10 cellular contexts compared by ENCODE assay signal in genomic region chr20:63009988-63010769, GRCh38. TPM values are rescaled to one million over a fixed set of nuclear protein-coding genes. Genes with fewer than 3 reads are reported as not detected.
DNase-seq lines count a peak whose midpoint lies in the region; ATAC-seq and TF ChIP-seq lines count a peak whose summit lies in the region.
"Had no signal": no experiment of that assay in that cellular context is flagged by ENCODE, and none has a peak within 500 bp of the region (broad histone marks: within the 10 kb centered on the region; RNA-seq: fewer than 3 reads in every experiment).

No MANE protein-coding gene starts in this region.

- peak; percentile 51 for ATAC-seq in GM21423 (IDR thresholded peaks at IDR 0.05; ENCODE audit: unreplicated experiment)

- DNase-seq in Daoy (ENCODE audit: low read depth) (peak; percentile 53), KBM-7 (peak; percentile 69), fibroblast of the aortic adventitia (ENCODE audit: low read depth) (peak; percentile 4), G401 (ENCODE audit: low spot score) (no peak), nucleus accumbens (lab: John Stamatoyannopoulos, UW) (no peak)
- peak; percentile 67 for DNase-seq in activated CD4-positive, alpha-beta T cell treated with anti-CD3 and anti-CD28 coated beads, Interleukin-2, amount 10 ng/mL, durations not matched to agents 7 days and 5 days
- peak; percentile 80 for DNase-seq in stimulated activated CD8-positive, alpha-beta memory T cell treated with anti-CD3 and anti-CD28 coated beads, Interleukin-4, amount 100 ng/mL, for 48 hours

- H3K4me3 Mint-ChIP-seq in activated CD4-positive, alpha-beta T cell treated with anti-CD3 and anti-CD28 coated beads, Interleukin-2, amount 10 ng/mL, durations not matched to agents 7 days and 5 days: peak overlapping the region; percentile 64

- in situ Hi-C loops in KBM-7 (cut with MboI; ENCODE audit: low pct_unique_long_range_greater_than_20kb, low sequenced_read_pairs) (no loop called here), G401 (cut with HindIII; ENCODE audit: low sequenced_read_pairs) (no loop called here)

- POLR2A ChIA-PET in activated CD4-positive, alpha-beta T cell treated with anti-CD3 and anti-CD28 coated beads, Interleukin-2, amount 10 ng/mL, durations not matched to agents 7 days and 5 days (lab: Charles Lee): no interaction called here

- peaks cover 17% of the 10 kb centered on the region for H3K9me3 Mint-ChIP-seq in activated CD4-positive, alpha-beta T cell treated with anti-CD3 and anti-CD28 coated beads, Interleukin-2, amount 10 ng/mL, durations not matched to agents 7 days and 5 days

- H3K27me3 Mint-ChIP-seq in activated CD4-positive, alpha-beta T cell treated with anti-CD3 and anti-CD28 coated beads, Interleukin-2, amount 10 ng/mL, durations not matched to agents 7 days and 5 days: peaks cover 74% of the 10 kb centered on the region

- H3K4me1 Mint-ChIP-seq in activated CD4-positive, alpha-beta T cell treated with anti-CD3 and anti-CD28 coated beads, Interleukin-2, amount 10 ng/mL, durations not matched to agents 7 days and 5 days: peaks cover 19% of the 10 kb centered on the region

- peak overlapping the region; percentile 17 for H3K4me3 ChIP-seq in fibroblast of the aortic adventitia (ENCODE audit: low read depth, low read length)

- H3K27ac Mint-ChIP-seq in activated CD4-positive, alpha-beta T cell treated with anti-CD3 and anti-CD28 coated beads, Interleukin-2, amount 10 ng/mL, durations not matched to agents 7 days and 5 days: peak overlapping the region; percentile 22

- TF ChIP-seq CTCF in fibroblast of the aortic adventitia (IDR thresholded peaks at IDR 0.05; ENCODE audit: insufficient read depth, low read length): no peak

- CTCF ChIA-PET in activated CD4-positive, alpha-beta T cell treated with anti-CD3 and anti-CD28 coated beads, Interleukin-2, amount 10 ng/mL, durations not matched to agents 7 days and 5 days (lab: Charles Lee): interaction anchor here (1.3 to 1.8 kb wide), 5 partner anchors 20 to 148 kb away, joined by 5 to 7 read pairs (median 6); partner anchors contain the start of gene TCFL5

- H3K36me3 Mint-ChIP-seq in activated CD4-positive, alpha-beta T cell treated with anti-CD3 and anti-CD28 coated beads, Interleukin-2, amount 10 ng/mL, durations not matched to agents 7 days and 5 days (ENCODE audit: low read depth): peaks cover 7% of the 10 kb centered on the region

RNA-seq across cellular contexts. Expression of gene BHLHE23, which starts 3.4 kb away (rescaled TPM):
- not detected in 2 replicates for total RNA-seq in Daoy (2014; rRNA removed; shearing (Covaris generic))
- not detected for total RNA-seq in activated CD4-positive, alpha-beta T cell treated with anti-CD3 and anti-CD28 coated beads, Interleukin-2, amount 10 ng/mL, durations not matched to agents 7 days and 5 days
- total RNA-seq in fibroblast of the aortic adventitia (ENCODE audit: low replicate concordance): not detected in 2 replicates
- total RNA-seq in G401 (2014; rRNA removed; shearing (Covaris generic)): not detected in 2 replicates
- total RNA-seq: HT1080, renal cortical epithelial cell had no signal

RNA-seq across cellular contexts. Expression of gene SLC17A9, which starts 57.7 kb away (rescaled TPM):
- 0.33 and 0.91 TPM in 2 replicates for total RNA-seq in Daoy (2014; rRNA removed; shearing (Covaris generic))
- total RNA-seq in activated CD4-positive, alpha-beta T cell treated with anti-CD3 and anti-CD28 coated beads, Interleukin-2, amount 10 ng/mL, durations not matched to agents 7 days and 5 days: 10 to 100 TPM; 11.6 to 12.6 TPM
- total RNA-seq in fibroblast of the aortic adventitia (ENCODE audit: low replicate concordance): 0.41 and 2.0 TPM in 2 replicates
- total RNA-seq in G401 (2014; rRNA removed; shearing (Covaris generic)): 1.2 TPM in 1 of 2 replicates, not detected in the other
- total RNA-seq: HT1080 had no signal

Comparison
In these comparisons a context has a peak if more than half of its experiments do, and no peak if none do; other contexts are left out.
1. DNase-seq: peak in Daoy (single experiment), KBM-7 (single experiment), activated CD4-positive, alpha-beta T cell treated with anti-CD3 and anti-CD28 coated beads, Interleukin-2, amount 10 ng/mL, durations not matched to agents 7 days and 5 days (single experiment), fibroblast of the aortic adventitia (single experiment) and stimulated activated CD8-positive, alpha-beta memory T cell treated with anti-CD3 and anti-CD28 coated beads, Interleukin-4, amount 100 ng/mL, for 48 hours (single experiment); none in G401 (single experiment) and nucleus accumbens (0 of 56).